Comparison of ENCODE assay signal across 11 cellular contexts in the genomic region with DNA sequence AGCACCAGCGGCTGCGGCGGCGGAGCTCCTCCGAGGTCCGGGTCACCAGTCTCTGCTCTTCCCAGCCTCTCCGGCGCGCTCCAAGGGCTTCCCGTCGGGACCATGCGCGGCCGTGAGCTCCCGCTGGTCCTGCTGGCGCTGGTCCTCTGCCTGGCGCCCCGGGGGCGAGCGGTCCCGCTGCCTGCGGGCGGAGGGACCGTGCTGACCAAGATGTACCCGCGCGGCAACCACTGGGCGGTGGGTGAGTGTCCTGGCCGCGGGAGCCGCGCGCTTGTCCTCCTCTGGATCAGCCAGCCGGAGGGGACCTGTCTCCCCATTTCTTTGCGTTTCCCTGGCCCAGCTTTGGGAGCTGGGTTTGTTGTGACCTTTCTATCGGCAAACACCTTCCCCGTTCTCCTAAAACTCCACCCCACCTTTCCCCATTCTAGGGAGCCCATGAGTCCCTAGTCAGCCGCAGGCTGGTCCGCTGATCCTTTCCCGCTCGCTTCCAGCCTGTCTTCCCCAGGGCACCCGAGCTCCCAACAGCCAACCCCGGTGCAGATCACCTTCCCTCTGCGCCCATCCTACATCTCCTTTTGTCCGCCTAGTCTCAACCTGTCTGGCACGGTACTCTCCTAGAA. TPM values are rescaled to one million over a fixed set of nuclear protein-coding genes. Genes with fewer than 3 reads are reported as not detected.
DNase-seq lines count a peak whose midpoint lies in the region; ATAC-seq and TF ChIP-seq lines count a peak whose summit lies in the region.
"Had no signal": no experiment of that assay in that cellular context is flagged by ENCODE, and none has a peak within 500 bp of the region (broad histone marks: within the 10 kb centered on the region; RNA-seq: fewer than 3 reads in every experiment).

No MANE protein-coding gene starts in this region.

- CTCF ChIA-PET in MCF 10A (lab: Yijun Ruan, JAX) (interaction anchor here (1.0 kb wide), 1 partner anchor 29 kb away, joined by 6 read pairs; no protein-coding TSS in a partner anchor), Panc1 (lab: Charles Lee) (no interaction called here)

- H3K27ac ChIP-seq in breast epithelium (peak overlapping the region in 1 of 2 donors; percentile 33), Panc1 (ENCODE audit: low read length) (no peak overlapping the region), iPS-18a (ENCODE audit: low read length) (no peak overlapping the region)

- H3K4me1 ChIP-seq in breast epithelium (no peaks in the 10 kb centered on the region), Panc1 (ENCODE audit: control insufficient read depth, insufficient read depth, low read length) (no peaks in the 10 kb centered on the region; the same call in 1 of the 2 replicates), iPS-18a (ENCODE audit: control insufficient read depth, low read depth, low read length) (peaks cover 12% of the 10 kb centered on the region)

- POLR2A ChIA-PET in MCF 10A (lab: Yijun Ruan, JAX): no interaction called here
- POLR2A ChIA-PET in Panc1 (lab: Charles Lee): no interaction called here

- no peaks in the 10 kb centered on the region for H3K9me3 Mint-ChIP-seq in MCF 10A (ENCODE audit: unreplicated experiment)
- no peaks in the 10 kb centered on the region for H3K9me3 Mint-ChIP-seq in activated naive CD4-positive, alpha-beta T cell treated with anti-CD3 and anti-CD28 coated beads, Interleukin-2, amount 50 U/mL, for 72 hours

- H3K4me3 Mint-ChIP-seq in MCF 10A (ENCODE audit: unreplicated experiment): no peak overlapping the region

- no peak overlapping the region for H3K9ac ChIP-seq in iPS-18a (ENCODE audit: low read length)

- H3K9me3 ChIP-seq in breast epithelium (no peaks in the 10 kb centered on the region), Panc1 (ENCODE audit: control insufficient read depth, insufficient read depth, low read depth, low read length) (no peaks in the 10 kb centered on the region), iPS-18a (ENCODE audit: control insufficient read depth, low read depth, low read length) (no peaks in the 10 kb centered on the region)

- peaks cover 3 to 30% of the 10 kb centered on the region in 2 donors for H3K27me3 ChIP-seq in breast epithelium
- peaks cover 4% of the 10 kb centered on the region; the same call in 1 of the 2 replicates for H3K27me3 ChIP-seq in Panc1 (ENCODE audit: control insufficient read depth, insufficient read depth, low read length)
- H3K27me3 ChIP-seq in iPS-18a (ENCODE audit: control insufficient read depth, insufficient read depth, low read length): peaks cover 90% of the 10 kb centered on the region

- H3K36me3 ChIP-seq in breast epithelium: no peaks in the 10 kb centered on the region
- H3K36me3 ChIP-seq in Panc1 (ENCODE audit: control insufficient read depth, insufficient read depth, low read length): no peaks in the 10 kb centered on the region
- H3K36me3 ChIP-seq in iPS-18a (ENCODE audit: control insufficient read depth, low read depth, low read length): no peaks in the 10 kb centered on the region

- no peak for TF ChIP-seq CTCF in breast epithelium (IDR thresholded peaks at IDR 0.05)
- TF ChIP-seq CTCF in MCF 10A (IDR thresholded peaks at IDR 0.05; ENCODE audit: unreplicated experiment): no peak
- TF ChIP-seq CTCF in Panc1 (IDR thresholded peaks at IDR 0.05): no peak

- in situ Hi-C loops in Panc1 (cut with HindIII; ENCODE audit: low pct_unique_long_range_greater_than_20kb, low sequenced_read_pairs): no loop called here

- ATAC-seq in Panc1 (peak; percentile 51; the same call in 1 of the 2 replicates), sciatic nerve (no peak)
- ATAC-seq in activated naive CD4-positive, alpha-beta T cell treated with anti-CD3 and anti-CD28 coated beads, Interleukin-2, amount 50 U/mL, for 72 hours: no peak

- BruUV-seq in MCF 10A (replicated peaks; lab: Mats Ljungman, UMichigan) (no TSS peak), Panc1 (replicated peaks; lab: Mats Ljungman, UMichigan) (no TSS peak)

- H3K27me3 Mint-ChIP-seq in MCF 10A (ENCODE audit: insufficient read depth, unreplicated experiment): peaks cover 100% of the 10 kb centered on the region

- peaks cover 9% of the 10 kb centered on the region for H3K4me1 Mint-ChIP-seq in MCF 10A (ENCODE audit: insufficient read depth, unreplicated experiment)

- H3K36me3 Mint-ChIP-seq in MCF 10A (ENCODE audit: insufficient read depth, unreplicated experiment): no peaks in the 10 kb centered on the region
- no peaks in the 10 kb centered on the region for H3K36me3 Mint-ChIP-seq in activated naive CD4-positive, alpha-beta T cell treated with anti-CD3 and anti-CD28 coated beads, Interleukin-2, amount 50 U/mL, for 72 hours

- H3K27ac Mint-ChIP-seq in MCF 10A (ENCODE audit: low read depth, unreplicated experiment): no peak overlapping the region
- no peak overlapping the region for H3K27ac Mint-ChIP-seq in activated naive CD4-positive, alpha-beta T cell treated with anti-CD3 and anti-CD28 coated beads, Interleukin-2, amount 50 U/mL, for 72 hours

- DNase-seq in breast epithelium (ENCODE audit: low spot score in 2 of 2): no peak
- DNase-seq in MCF 10A (ENCODE audit: unreplicated experiment): no peak
- DNase-seq in Panc1 (ENCODE audit: low read depth, low spot score): no peak
- no peak for DNase-seq in kidney glomerular epithelial cell (lab: John Stamatoyannopoulos, UW)
- DNase-seq in RKO (ENCODE audit: low spot score): no peak
- DNase-seq in activated naive CD4-positive, alpha-beta T cell treated with anti-CD3 and anti-CD28 coated beads, Interleukin-2, amount 50 U/mL, for 72 hours (ENCODE audit: low spot score in 2 of 2): no peak
- DNase-seq in sciatic nerve (ENCODE audit: low spot score): no peak
- DNase-seq: T-helper 1 cell had no signal

- TF ChIP-seq POLR2A in breast epithelium (IDR thresholded peaks at IDR 0.05): no peak

- H3K4me3 ChIP-seq in breast epithelium (peak overlapping the region in 2 of 3 donors; percentile 54 to 66), Panc1 (ENCODE audit: low read depth in 2 of 2, low read length in 2 of 2) (no peak overlapping the region), iPS-18a (ENCODE audit: low read length) (peak overlapping the region; percentile 67)

- intact Hi-C loops in breast epithelium (cut with DNase I; ENCODE audit: low total_unique reads) (no loop called here), MCF 10A (cut with micrococcal nuclease) (no loop called here), Panc1 (cut with micrococcal nuclease; ENCODE audit: unreplicated experiment) (no loop called here), sciatic nerve (cut with DNase I) (no loop called here)

RNA-seq across cellular contexts. Expression of gene GRP, which starts 0.3 kb away (rescaled TPM):
- total RNA-seq in breast epithelium (1 to 10 TPM in 2 of 3 donors, not detected in 1; 1.6 to 4.7 TPM), MCF 10A (2022) (not detected in 2 replicates), Panc1 (2021; ENCODE audit: unreplicated experiment) (not detected), sciatic nerve (not detected)
- not detected for polyA plus RNA-seq in Panc1 (2012; ENCODE audit: insufficient read length)
- not detected for total RNA-seq in activated naive CD4-positive, alpha-beta T cell treated with anti-CD3 and anti-CD28 coated beads, Interleukin-2, amount 50 U/mL, for 72 hours
- total RNA-seq: subcutaneous adipose tissue had no signal

RNA-seq across cellular contexts. Expression of gene RAX, which starts 53.0 kb away (rescaled TPM):
- total RNA-seq in breast epithelium: not detected
- total RNA-seq in MCF 10A (2022): not detected in 2 replicates
- not detected for total RNA-seq in Panc1 (2021; ENCODE audit: unreplicated experiment)
- polyA plus RNA-seq in Panc1 (2012; ENCODE audit: insufficient read length): not detected
- under 1 TPM in 1 of 2 donors, not detected in 1; 0.56 TPM for total RNA-seq in activated naive CD4-positive, alpha-beta T cell treated with anti-CD3 and anti-CD28 coated beads, Interleukin-2, amount 50 U/mL, for 72 hours
- total RNA-seq in sciatic nerve: not detected
- total RNA-seq: subcutaneous adipose tissue had no signal
- polyA plus RNA-seq: adipose tissue had no signal

Comparison
In these comparisons a context has a peak if more than half of its experiments do, and no peak if none do; other contexts are left out.
1. H3K4me3 ChIP-seq: peak in breast epithelium (2 of 3) and iPS-18a (single experiment); none in Panc1 (0 of 2).